8 cellular contexts compared by ENCODE assay signal in genomic region chr7:104979167-104979841, GRCh38.
DNase-seq lines count a peak whose midpoint lies in the region; ATAC-seq lines count a peak whose summit lies in the region.

No MANE protein-coding gene starts in this region.

- DNase-seq in KBM-7 = peak; percentile 43
- DNase-seq in adipocyte (ENCODE audit: low read depth) = peak; percentile 58
- DNase-seq in iPS DF 6.9 (ENCODE audit: low read depth, low spot score) = peak; percentile 29
- DNase-seq in stromal cell of bone marrow (ENCODE audit: low read depth) = peak; percentile 86

- no peak for ATAC-seq in HG02588 (IDR thresholded peaks at IDR 0.05; ENCODE audit: unreplicated experiment)
- no peak for ATAC-seq in HG02623 (IDR thresholded peaks at IDR 0.05; ENCODE audit: unreplicated experiment)
- ATAC-seq in GM18858 (IDR thresholded peaks at IDR 0.05; ENCODE audit: unreplicated experiment) = no peak
- ATAC-seq in HG02678 (IDR thresholded peaks at IDR 0.05; ENCODE audit: unreplicated experiment) = no peak

- in situ Hi-C loops in KBM-7 (cut with MboI; ENCODE audit: low pct_unique_long_range_greater_than_20kb, low sequenced_read_pairs) = no loop called here

- H3K9me3 ChIP-seq in adipocyte (ENCODE audit: control insufficient read depth, low read length) (no peaks in the 10 kb centered on the region), iPS DF 6.9 (ENCODE audit: control insufficient read depth, insufficient read depth, low read length) (no peaks in the 10 kb centered on the region)

- H3K27me3 ChIP-seq in adipocyte (replicated peaks; ENCODE audit: control insufficient read depth, insufficient read depth, low read length) = no peaks in the 10 kb centered on the region
- no peaks in the 10 kb centered on the region for H3K27me3 ChIP-seq in iPS DF 6.9 (ENCODE audit: control insufficient read depth, insufficient read depth, low read length)

- no peak overlapping the region for H3K27ac ChIP-seq in iPS DF 6.9 (ENCODE audit: low read length)

- H3K4me1 ChIP-seq in adipocyte (ENCODE audit: control insufficient read depth, insufficient read depth, low read length) (peaks cover 75% of the 10 kb centered on the region), iPS DF 6.9 (ENCODE audit: control insufficient read depth, insufficient read depth, low read length) (no peaks in the 10 kb centered on the region)

- no peaks in the 10 kb centered on the region for H3K36me3 ChIP-seq in adipocyte (ENCODE audit: control insufficient read depth, insufficient read depth, low read length, severe bottlenecking)
- no peaks in the 10 kb centered on the region for H3K36me3 ChIP-seq in iPS DF 6.9 (ENCODE audit: control insufficient read depth, insufficient read depth, low read length)

- H3K9ac ChIP-seq in adipocyte (ENCODE audit: low read length) = peak overlapping the region; percentile 77

- WGBS in iPS DF 6.9 (ENCODE audit: insufficient coverage, insufficient read length) = no CpG with 5 or more reads among the region's 4 CpGs

- H3K4me3 ChIP-seq in adipocyte (ENCODE audit: low read length) (peak overlapping the region; percentile 53), iPS DF 6.9 (ENCODE audit: low read length) (no peak overlapping the region)

Comparison
In these comparisons a context has a peak if more than half of its experiments do, and no peak if none do; other contexts are left out.
1. DNase-seq: peak in every context shown above with its lines; median percentile 86 in stromal cell of bone marrow; 58 in adipocyte; 43 in KBM-7; 29 in iPS DF 6.9.